17 cellular contexts compared by ENCODE assay signal in genomic region chr2:66862871-66863650, GRCh38.
DNase-seq lines count a peak whose midpoint lies in the region; ATAC-seq, FAIRE-seq and TF ChIP-seq lines count a peak whose summit lies in the region.
"Had no signal": no experiment of that assay in that cellular context is flagged by ENCODE, and none has a peak within 500 bp of the region (broad histone marks: within the 10 kb centered on the region; RNA-seq: fewer than 3 reads in every experiment).

No MANE protein-coding gene starts in this region.

- H3K36me3 ChIP-seq in bronchial epithelial cell (ENCODE audit: control insufficient read depth, insufficient read depth, low read length), result no peaks in the 10 kb centered on the region
- H3K36me3 ChIP-seq in lung (ENCODE audit: control insufficient read depth in 2 of 2, insufficient read depth in 2 of 2, low read length in 2 of 2), result no peaks in the 10 kb centered on the region
- H3K36me3 ChIP-seq in thoracic aorta, result no peaks in the 10 kb centered on the region

- no peaks in the 10 kb centered on the region for H3K4me1 Mint-ChIP-seq in activated T-cell treated with anti-CD3 and anti-CD28 coated beads, Interleukin-2, amount 50 U/mL, for 4 hours (ENCODE audit: low read depth)
- H3K4me1 Mint-ChIP-seq: activated CD4-positive, alpha-beta T cell treated with anti-CD3 and anti-CD28 coated beads for 36 hours; activated T-helper 17 cell treated with anti-CD3 and anti-CD28 coated beads, Interleukin-2, amount 50 U/mL, for 72 hours; CD4-positive, alpha-beta memory T cell; stimulated activated effector memory CD8-positive, alpha-beta T cell treated with anti-CD3 and anti-CD28 coated beads, Interleukin-12 subunit alpha, Interleukin-12 subunit beta, amount 100 ng/mL, for 72 hours had no signal

- DNase-seq in HTR-8/SVneo (ENCODE audit: insufficient read length, low spot score) (peak; percentile 59), bronchial epithelial cell (ENCODE audit: low read depth) (peak; percentile 34), lung (ENCODE audit: low spot score) (no peak), thoracic aorta (ENCODE audit: low spot score) (no peak), NCI-H1436 treated with DMSO at 0.1 percent for 48 hours (lab: John Stamatoyannopoulos, UW) (no peak), T1000 (lab: John Stamatoyannopoulos, UW) (no peak)
- DNase-seq in activated T-cell treated with anti-CD3 and anti-CD28 coated beads, Interleukin-2, amount 50 U/mL, for 4 hours, result no peak
- DNase-seq: activated CD4-positive, alpha-beta T cell treated with anti-CD3 and anti-CD28 coated beads for 36 hours; caudate nucleus; CD4-positive, alpha-beta memory T cell; NCI-H2081 treated with DMSO at 0.1 percent for 48 hours; NK-92 treated with Interleukin-12 subunit alpha and Interleukin-12 subunit beta, amount 100 ng/mL, for 24 hours; stimulated activated CD4-positive, alpha-beta T cell treated with anti-CD3 and anti-CD28 coated beads, Interleukin-2, amount 100 ng/mL, for 24 hours had no signal

- H3K4me1 ChIP-seq in lung (ENCODE audit: control insufficient read depth in 2 of 2, insufficient read depth in 2 of 2, low read length in 2 of 2) (no peaks in the 10 kb centered on the region), thoracic aorta (ENCODE audit: control insufficient read depth in 1 of 2, low read depth in 2 of 2) (peaks cover 4 to 17% of the 10 kb centered on the region in 2 donors)

- FAIRE-seq in HTR-8/SVneo (lab: Jason Lieb, UNC), result peak; percentile 51
- peak; percentile 55 for FAIRE-seq in bronchial epithelial cell (lab: Jason Lieb, UNC)
- FAIRE-seq: islet of Langerhans had no signal

- H3K9me3 Mint-ChIP-seq in activated T-cell treated with anti-CD3 and anti-CD28 coated beads, Interleukin-2, amount 50 U/mL, for 4 hours, result no peaks in the 10 kb centered on the region

- H3K27me3 ChIP-seq in bronchial epithelial cell (ENCODE audit: control insufficient read depth, insufficient read depth, low read length), result peaks cover 1% of the 10 kb centered on the region
- no peaks in the 10 kb centered on the region for H3K27me3 ChIP-seq in lung (ENCODE audit: control insufficient read depth, insufficient read depth)
- H3K27me3 ChIP-seq in thoracic aorta (replicated peaks; ENCODE audit: insufficient read depth), result no peaks in the 10 kb centered on the region

- TF ChIP-seq CTCF in bronchial epithelial cell (IDR thresholded peaks at IDR 0.05; ENCODE audit: insufficient read depth, low read length, severe bottlenecking), result no peak
- no peak for TF ChIP-seq CTCF in lung (IDR thresholded peaks at IDR 0.05; ENCODE audit: control extremely low read depth, extremely low read depth)
- no peak for TF ChIP-seq CTCF in thoracic aorta (IDR thresholded peaks at IDR 0.05)

- no peaks in the 10 kb centered on the region for H3K27me3 Mint-ChIP-seq in activated T-cell treated with anti-CD3 and anti-CD28 coated beads, Interleukin-2, amount 50 U/mL, for 4 hours (ENCODE audit: low read depth)
- H3K27me3 Mint-ChIP-seq: activated CD4-positive, alpha-beta T cell treated with anti-CD3 and anti-CD28 coated beads for 36 hours; activated T-helper 17 cell treated with anti-CD3 and anti-CD28 coated beads, Interleukin-2, amount 50 U/mL, for 72 hours; CD4-positive, alpha-beta memory T cell had no signal

- H3K9me3 ChIP-seq in lung (ENCODE audit: control insufficient read depth in 2 of 2, insufficient read depth in 1 of 2, low read length in 1 of 2) (no peaks in the 10 kb centered on the region), thoracic aorta (no peaks in the 10 kb centered on the region)

- no peak overlapping the region for H3K4me3 ChIP-seq in bronchial epithelial cell (ENCODE audit: low read depth, low read length)
- H3K4me3 ChIP-seq in lung, result no peak overlapping the region
- peak overlapping the region; percentile 6 for H3K4me3 ChIP-seq in thoracic aorta

- H3K4me3 Mint-ChIP-seq in activated T-cell treated with anti-CD3 and anti-CD28 coated beads, Interleukin-2, amount 50 U/mL, for 4 hours, result no peak overlapping the region
- H3K4me3 Mint-ChIP-seq: activated CD4-positive, alpha-beta T cell treated with anti-CD3 and anti-CD28 coated beads for 36 hours; activated T-helper 17 cell treated with anti-CD3 and anti-CD28 coated beads, Interleukin-2, amount 50 U/mL, for 72 hours; CD4-positive, alpha-beta memory T cell; stimulated activated effector memory CD8-positive, alpha-beta T cell treated with anti-CD3 and anti-CD28 coated beads, Interleukin-12 subunit alpha, Interleukin-12 subunit beta, amount 100 ng/mL, for 72 hours had no signal

- H3K36me3 Mint-ChIP-seq in activated T-cell treated with anti-CD3 and anti-CD28 coated beads, Interleukin-2, amount 50 U/mL, for 4 hours (ENCODE audit: insufficient read depth), result no peaks in the 10 kb centered on the region
- H3K36me3 Mint-ChIP-seq: CD4-positive, alpha-beta memory T cell; stimulated activated effector memory CD8-positive, alpha-beta T cell treated with anti-CD3 and anti-CD28 coated beads, Interleukin-12 subunit alpha, Interleukin-12 subunit beta, amount 100 ng/mL, for 72 hours had no signal

- H3K27ac ChIP-seq in lung (ENCODE audit: low read depth in 1 of 2, low read length in 1 of 2), result peak overlapping the region in 1 of 2 donors; percentile 22
- peak overlapping the region; percentile 48 to 51 for H3K27ac ChIP-seq in thoracic aorta

- WGBS in lung, 2 donors, result 65 to 82% methylated on average over 6 of the region's 6 CpGs

- peak; percentile 21 for ATAC-seq in lung (ENCODE audit: insufficient read depth, low FRiP score)
- peak; percentile 69 for ATAC-seq in thoracic aorta (ENCODE audit: insufficient number of reproducible peaks, low FRiP score, low read depth)
- no peak for ATAC-seq in HG03175 (IDR thresholded peaks at IDR 0.05; ENCODE audit: unreplicated experiment)
- no peak for ATAC-seq in activated T-cell treated with anti-CD3 and anti-CD28 coated beads, Interleukin-2, amount 50 U/mL, for 4 hours
- ATAC-seq: activated CD4-positive, alpha-beta T cell treated with anti-CD3 and anti-CD28 coated beads for 36 hours; activated T-helper 17 cell treated with anti-CD3 and anti-CD28 coated beads, Interleukin-2, amount 50 U/mL, for 72 hours; stimulated activated effector memory CD8-positive, alpha-beta T cell treated with anti-CD3 and anti-CD28 coated beads, Interleukin-12 subunit alpha, Interleukin-12 subunit beta, amount 100 ng/mL, for 72 hours had no signal

Comparison
In these comparisons a context has a peak if more than half of its experiments do, and no peak if none do; other contexts are left out.
1. DNase-seq: peak in HTR-8/SVneo (single experiment) and bronchial epithelial cell (single experiment); none in lung (single experiment), thoracic aorta (single experiment), NCI-H1436 treated with DMSO at 0.1 percent for 48 hours (single experiment), T1000 (single experiment) and activated T-cell treated with anti-CD3 and anti-CD28 coated beads, Interleukin-2, amount 50 U/mL, for 4 hours (single experiment).
2. ATAC-seq: peak in lung (single experiment) and thoracic aorta (single experiment); none in HG03175 (single experiment) and activated T-cell treated with anti-CD3 and anti-CD28 coated beads, Interleukin-2, amount 50 U/mL, for 4 hours (0 of 2).